Comparison of ENCODE assay signal across 9 cellular contexts in genomic region chr13:51849145-51850101, GRCh38. TPM values are rescaled to one million over a fixed set of nuclear protein-coding genes. Genes with fewer than 3 reads are reported as not detected.
DNase-seq lines count a peak whose midpoint lies in the region; ATAC-seq and TF ChIP-seq lines count a peak whose summit lies in the region.
"Had no signal": no experiment of that assay in that cellular context is flagged by ENCODE, and none has a peak within 500 bp of the region (broad histone marks: within the 10 kb centered on the region; RNA-seq: fewer than 3 reads in every experiment).

No MANE protein-coding gene starts in this region.

- no peak overlapping the region for H2AFZ ChIP-seq in fibroblast of lung (ENCODE audit: low read length)

- H3K36me3 ChIP-seq in fibroblast of lung (ENCODE audit: control insufficient read depth, insufficient read depth, low read length) = no peaks in the 10 kb centered on the region

- intact Hi-C loops in Calu3 (cut with micrococcal nuclease; ENCODE audit: unreplicated experiment) = no loop called here

- no peak overlapping the region for H3K4me2 ChIP-seq in fibroblast of lung (ENCODE audit: extremely low read depth, insufficient read depth, low read length)

- H3K9ac ChIP-seq in fibroblast of lung (ENCODE audit: insufficient read depth, low read length) = no peak overlapping the region

- BruUV-seq in Calu3 (replicated peaks; lab: Mats Ljungman, UMichigan) = no TSS peak

- no peaks in the 10 kb centered on the region for H3K9me3 ChIP-seq in fibroblast of lung (ENCODE audit: control insufficient read depth, insufficient read depth, low read depth, low read length)

- CTCF ChIA-PET in Calu3 (lab: Charles Lee) = interaction anchor here (0.6 kb wide), 1 partner anchor 291 kb away, joined by 4 read pairs; no protein-coding TSS in a partner anchor

- H3K4me3 ChIP-seq in fibroblast of lung (replicated peaks in 1 of 4; ENCODE audit: control extremely low read depth in 1 of 4, insufficient read depth in 1 of 4, low read depth in 3 of 4, low read length in 4 of 4) = no peak overlapping the region

- ATAC-seq in HG02852 (IDR thresholded peaks at IDR 0.05; ENCODE audit: unreplicated experiment) (peak; percentile 60), GM19324 (IDR thresholded peaks at IDR 0.05; ENCODE audit: low FRiP score, unreplicated experiment) (no peak), GM18511 (IDR thresholded peaks at IDR 0.05; ENCODE audit: unreplicated experiment) (no peak)

- H3K27ac Mint-ChIP-seq in Calu3 (ENCODE audit: unreplicated experiment) = no peak overlapping the region
- H3K27ac Mint-ChIP-seq: IgD-negative memory B cell had no signal

- H3K9me3 Mint-ChIP-seq in Calu3 (ENCODE audit: low read depth, unreplicated experiment) = no peaks in the 10 kb centered on the region
- H3K9me3 Mint-ChIP-seq: IgD-negative memory B cell had no signal

- peaks cover 2% of the 10 kb centered on the region for H3K4me1 ChIP-seq in fibroblast of lung (ENCODE audit: control insufficient read depth, extremely low read depth, insufficient read depth, low read length)

- peaks cover 2% of the 10 kb centered on the region for H3K27me3 ChIP-seq in fibroblast of lung (ENCODE audit: control insufficient read depth, insufficient read depth, low read length)

- peaks cover 7% of the 10 kb centered on the region for H3K27me3 Mint-ChIP-seq in Calu3 (ENCODE audit: unreplicated experiment)

- DNase-seq in Calu3 (no peak), fibroblast of lung (ENCODE audit: low read depth in 2 of 2) (peak; percentile 48 to 53), LoVo (ENCODE audit: low spot score) (no peak)
- peak; percentile 42 for DNase-seq in activated CD4-positive, CD25-positive, alpha-beta regulatory T cell treated with anti-CD3 and anti-CD28 coated beads, Interleukin-2, amount 50 U/mL, for 72 hours
- DNase-seq in stimulated activated CD8-positive, alpha-beta memory T cell treated with anti-CD3 and anti-CD28 coated beads, Interleukin-4, amount 100 ng/mL, for 48 hours = peak; percentile 70

- H3K4me1 Mint-ChIP-seq in Calu3 (ENCODE audit: low read depth, unreplicated experiment) = peaks cover 10% of the 10 kb centered on the region

- no peaks in the 10 kb centered on the region for H4K20me1 ChIP-seq in fibroblast of lung (ENCODE audit: control insufficient read depth, extremely low read depth, insufficient read depth, low read length)

- TF ChIP-seq CTCF in Calu3 (IDR thresholded peaks at IDR 0.05; ENCODE audit: unreplicated experiment) (peak; percentile 16), fibroblast of lung (conservative IDR thresholded peaks at IDR 0.05 in 1 of 2, IDR thresholded peaks at IDR 0.05 in 1 of 2; ENCODE audit: low read depth in 1 of 2, low read length in 2 of 2) (peak; percentile 32 to 58)

- no peaks in the 10 kb centered on the region for H3K36me3 Mint-ChIP-seq in Calu3 (ENCODE audit: insufficient read depth, unreplicated experiment)
- H3K36me3 Mint-ChIP-seq: IgD-negative memory B cell had no signal

- H3K79me2 ChIP-seq in fibroblast of lung (ENCODE audit: control insufficient read depth, insufficient read depth, low read length) = no peaks in the 10 kb centered on the region

- H3K4me3 Mint-ChIP-seq in Calu3 (ENCODE audit: low read depth, unreplicated experiment) = no peak overlapping the region
- H3K4me3 Mint-ChIP-seq: IgD-negative memory B cell had no signal

- no peak overlapping the region for H3K27ac ChIP-seq in fibroblast of lung (ENCODE audit: insufficient read depth, low read length)

RNA-seq across cellular contexts. Expression of gene TMEM272, which starts 4.4 kb away (rescaled TPM):
- total RNA-seq in Calu3 (2022) = not detected in 2 replicates
- not detected in 2 replicates for total RNA-seq in fibroblast of lung
- polyA plus RNA-seq in fibroblast of lung = not detected in 2 replicates
- not detected in 2 replicates for polyA plus RNA-seq in fibroblast of lung (2012)
- polyA minus RNA-seq in fibroblast of lung (ENCODE audit: low replicate concordance) = not detected in 2 replicates
- polyA plus RNA-seq: IgD-negative memory B cell had no signal

RNA-seq across cellular contexts. Expression of gene CCDC70, which starts 12.3 kb away (rescaled TPM):
- total RNA-seq in Calu3 (2022) (not detected in 2 replicates), fibroblast of lung (not detected in 2 replicates)
- not detected in 2 replicates for polyA plus RNA-seq in fibroblast of lung
- not detected in 2 replicates for polyA plus RNA-seq in fibroblast of lung (2012)
- not detected in 2 replicates for polyA minus RNA-seq in fibroblast of lung (ENCODE audit: low replicate concordance)
- polyA plus RNA-seq: IgD-negative memory B cell had no signal

RNA-seq across cellular contexts. Expression of gene DHRS12, which starts 45.5 kb away (rescaled TPM):
- total RNA-seq in Calu3 (2022) = 8.1 and 8.4 TPM in 2 replicates
- 4.1 and 6.1 TPM in 2 replicates for total RNA-seq in fibroblast of lung
- polyA plus RNA-seq in fibroblast of lung = 3.6 and 5.7 TPM in 2 replicates
- 5.9 and 7.1 TPM in 2 replicates for polyA plus RNA-seq in fibroblast of lung (2012)
- not detected in 2 replicates for polyA minus RNA-seq in fibroblast of lung (ENCODE audit: low replicate concordance)

Comparison
In these comparisons a context has a peak if more than half of its experiments do, and no peak if none do; other contexts are left out.
1. DNase-seq: peak in activated CD4-positive, CD25-positive, alpha-beta regulatory T cell treated with anti-CD3 and anti-CD28 coated beads, Interleukin-2, amount 50 U/mL, for 72 hours (single experiment), fibroblast of lung (2 of 2) and stimulated activated CD8-positive, alpha-beta memory T cell treated with anti-CD3 and anti-CD28 coated beads, Interleukin-4, amount 100 ng/mL, for 48 hours (single experiment); none in Calu3 (single experiment) and LoVo (single experiment).